Comparison of ENCODE assay signal across 10 cellular contexts in genomic region chr3:11583226-11583625, GRCh38.
DNase-seq lines count a peak whose midpoint lies in the region; TF ChIP-seq lines count a peak whose summit lies in the region.
"Had no signal": no experiment of that assay in that cellular context is flagged by ENCODE, and none has a peak within 500 bp of the region (broad histone marks: within the 10 kb centered on the region; RNA-seq: fewer than 3 reads in every experiment).

No MANE protein-coding gene starts in this region.

- H3K4me3 ChIP-seq in HUES64 (ENCODE audit: low read length) (peak overlapping the region; percentile 55; the same call in 1 of the 2 replicates), stomach (no peak overlapping the region), adrenal gland (no peak overlapping the region)

- DNase-seq in left kidney (ENCODE audit: low read depth, low spot score) (peak; percentile 36), stomach (no peak), adrenal gland (no peak), 8988T (no peak)
- no peak for DNase-seq in stimulated activated CD4-positive, alpha-beta T cell treated with anti-CD3 and anti-CD28 coated beads, Interleukin-1b, Interleukin-23, amount 100 ng/mL, for 48 hours
- no peak for DNase-seq in activated CD4-positive, alpha-beta T cell treated with anti-CD3 and anti-CD28 coated beads, Interleukin-2, amount 50 U/mL, for 4 hours
- DNase-seq: activated CD8-positive, alpha-beta memory T cell treated with anti-CD3 and anti-CD28 coated beads for 24 hours; NCI-H526 treated with DMSO at 0.1 percent for 48 hours had no signal

- peak overlapping the region; percentile 84 to 88 (median 87) for H3K4me3 Mint-ChIP-seq in brain

- H3K4me1 ChIP-seq in HUES64 (ENCODE audit: insufficient read depth, low read length) (peaks cover 32% of the 10 kb centered on the region), stomach (peaks cover 41 to 63% (median 53%) of the 10 kb centered on the region in 4 donors), adrenal gland (replicated peaks in 1 of 2) (peaks cover 25 to 39% of the 10 kb centered on the region in 2 donors)

- H3K27ac Mint-ChIP-seq in brain, result peak overlapping the region; percentile 96 to 99 (median 98)

- H3K36me3 ChIP-seq in HUES64 (ENCODE audit: insufficient read depth, low read length), result no peaks in the 10 kb centered on the region
- H3K36me3 ChIP-seq in stomach, result no peaks in the 10 kb centered on the region
- no peaks in the 10 kb centered on the region for H3K36me3 ChIP-seq in adrenal gland (replicated peaks in 1 of 2)

- TF ChIP-seq POLR2A in stomach (IDR thresholded peaks at IDR 0.05) (no peak), adrenal gland (IDR thresholded peaks at IDR 0.05) (no peak)

- H3K27me3 ChIP-seq in HUES64 (ENCODE audit: insufficient read depth, low read length) (no peaks in the 10 kb centered on the region), stomach (no peaks in the 10 kb centered on the region), adrenal gland (no peaks in the 10 kb centered on the region)

- TF ChIP-seq EP300 in stomach (IDR thresholded peaks at IDR 0.05), result no peak

- peaks cover 96% of the 10 kb centered on the region for H3K4me1 Mint-ChIP-seq in brain

- TF ChIP-seq CTCF in brain (conservative IDR thresholded peaks at IDR 0.05) (no peak), stomach (IDR thresholded peaks at IDR 0.05) (no peak), adrenal gland (IDR thresholded peaks at IDR 0.05) (no peak)

- H3K9me3 ChIP-seq in HUES64 (ENCODE audit: insufficient read depth, low read depth, low read length), result no peaks in the 10 kb centered on the region
- H3K9me3 ChIP-seq in stomach, result no peaks in the 10 kb centered on the region
- H3K9me3 ChIP-seq in adrenal gland (replicated peaks in 1 of 3), result no peaks in the 10 kb centered on the region

- H3K9ac ChIP-seq in HUES64 (ENCODE audit: low read depth, low read length), result peak overlapping the region; percentile 30; the same call in 1 of the 2 replicates

- peaks cover 0 to 1% (median 0%) of the 10 kb centered on the region in 5 experiments for H3K9me3 Mint-ChIP-seq in brain

- no peaks in the 10 kb centered on the region for H3K27me3 Mint-ChIP-seq in brain

- peak overlapping the region; percentile 78; the same call in 1 of the 2 replicates for H3K27ac ChIP-seq in HUES64 (ENCODE audit: low read depth, low read length)
- peak overlapping the region in 4 of 5 donors; percentile 69 to 81 (median 77) for H3K27ac ChIP-seq in stomach
- peak overlapping the region in 1 of 5 donors; percentile 78 for H3K27ac ChIP-seq in adrenal gland

- intact Hi-C loops in stomach (cut with DNase I; ENCODE audit: low total_unique reads), result no loop called here
- intact Hi-C loops in adrenal gland (cut with DNase I), result no loop called here

- H3K36me3 Mint-ChIP-seq in brain, result peaks cover 53% of the 10 kb centered on the region
